9 cellular contexts compared by ENCODE assay signal in genomic region chrX:119502727-119503483, GRCh38. TPM values are rescaled to one million over a fixed set of nuclear protein-coding genes. Genes with fewer than 3 reads are reported as not detected.
DNase-seq lines count a peak whose midpoint lies in the region; ATAC-seq and TF ChIP-seq lines count a peak whose summit lies in the region.
"Had no signal": no experiment of that assay in that cellular context is flagged by ENCODE, and none has a peak within 500 bp of the region (broad histone marks: within the 10 kb centered on the region; RNA-seq: fewer than 3 reads in every experiment).

No MANE protein-coding gene starts in this region.

- peak overlapping the region; percentile 79 to 93 for H3K27ac ChIP-seq in thoracic aorta
- H3K27ac ChIP-seq: BLaER1 had no signal

- ATAC-seq in activated T-cell treated with anti-CD3 and anti-CD28 coated beads, Interleukin-2, amount 50 U/mL, for 72 hours (replicated peaks in 1 of 2), result peak; percentile 38 to 69
- ATAC-seq in thoracic aorta (ENCODE audit: insufficient number of reproducible peaks, low FRiP score, low read depth) (peak; percentile 41), GM21786 (IDR thresholded peaks at IDR 0.05; ENCODE audit: unreplicated experiment) (no peak), HG03469 (IDR thresholded peaks at IDR 0.05; ENCODE audit: unreplicated experiment) (no peak), HG03457 (IDR thresholded peaks at IDR 0.05; ENCODE audit: unreplicated experiment) (no peak)

- peaks cover 9% of the 10 kb centered on the region for H3K4me1 Mint-ChIP-seq in activated T-cell treated with anti-CD3 and anti-CD28 coated beads, Interleukin-2, amount 50 U/mL, for 72 hours (ENCODE audit: low read depth)
- H3K4me1 Mint-ChIP-seq in activated CD4-positive, alpha-beta T cell treated with anti-CD3 and anti-CD28 coated beads, Interleukin-2, amount 10 ng/mL, durations not matched to agents 24 days and 14 days, result peaks cover 4% of the 10 kb centered on the region

- H3K9me3 Mint-ChIP-seq in activated T-cell treated with anti-CD3 and anti-CD28 coated beads, Interleukin-2, amount 50 U/mL, for 72 hours, result no peaks in the 10 kb centered on the region
- no peaks in the 10 kb centered on the region for H3K9me3 Mint-ChIP-seq in activated CD4-positive, alpha-beta T cell treated with anti-CD3 and anti-CD28 coated beads, Interleukin-2, amount 10 ng/mL, durations not matched to agents 24 days and 14 days

- TF ChIP-seq CTCF in thoracic aorta (IDR thresholded peaks at IDR 0.05), result no peak

- no peaks in the 10 kb centered on the region for H3K27me3 Mint-ChIP-seq in activated T-cell treated with anti-CD3 and anti-CD28 coated beads, Interleukin-2, amount 50 U/mL, for 72 hours (ENCODE audit: low read depth)
- H3K27me3 Mint-ChIP-seq in activated CD4-positive, alpha-beta T cell treated with anti-CD3 and anti-CD28 coated beads, Interleukin-2, amount 10 ng/mL, durations not matched to agents 24 days and 14 days, result no peaks in the 10 kb centered on the region

- no peak for DNase-seq in activated T-cell treated with anti-CD3 and anti-CD28 coated beads, Interleukin-2, amount 50 U/mL, for 72 hours
- no peak for DNase-seq in activated T-cell treated with anti-CD3 and anti-CD28 coated beads, Interleukin-2, amount 50 U/mL, for 48 hours
- peak; percentile 64 for DNase-seq in activated CD4-positive, alpha-beta T cell treated with anti-CD3 and anti-CD28 coated beads, Interleukin-2, amount 10 ng/mL, durations not matched to agents 24 days and 14 days
- peak; percentile 38 for DNase-seq in foreskin melanocyte
- no peak for DNase-seq in thoracic aorta (ENCODE audit: low spot score)

- H3K4me3 ChIP-seq in thoracic aorta, result no peak overlapping the region
- H3K4me3 ChIP-seq: BLaER1 had no signal

- H3K4me3 Mint-ChIP-seq in activated T-cell treated with anti-CD3 and anti-CD28 coated beads, Interleukin-2, amount 50 U/mL, for 72 hours, result no peak overlapping the region
- H3K4me3 Mint-ChIP-seq in activated CD4-positive, alpha-beta T cell treated with anti-CD3 and anti-CD28 coated beads, Interleukin-2, amount 10 ng/mL, durations not matched to agents 24 days and 14 days, result peak overlapping the region; percentile 26

- H3K36me3 Mint-ChIP-seq in activated T-cell treated with anti-CD3 and anti-CD28 coated beads, Interleukin-2, amount 50 U/mL, for 72 hours (ENCODE audit: insufficient read depth in 2 of 2), result no peaks in the 10 kb centered on the region
- no peaks in the 10 kb centered on the region for H3K36me3 Mint-ChIP-seq in activated CD4-positive, alpha-beta T cell treated with anti-CD3 and anti-CD28 coated beads, Interleukin-2, amount 10 ng/mL, durations not matched to agents 24 days and 14 days (ENCODE audit: low read depth)

- H3K27ac Mint-ChIP-seq in activated T-cell treated with anti-CD3 and anti-CD28 coated beads, Interleukin-2, amount 50 U/mL, for 72 hours, result no peak overlapping the region
- H3K27ac Mint-ChIP-seq in activated CD4-positive, alpha-beta T cell treated with anti-CD3 and anti-CD28 coated beads, Interleukin-2, amount 10 ng/mL, durations not matched to agents 24 days and 14 days, result peak overlapping the region; percentile 63

- intact Hi-C loops in activated CD4-positive, alpha-beta T cell treated with anti-CD3 and anti-CD28 coated beads, Interleukin-2, amount 10 ng/mL, durations not matched to agents 24 days and 14 days (cut with micrococcal nuclease), result no loop called here

- H3K4me1 ChIP-seq in thoracic aorta (ENCODE audit: control insufficient read depth in 1 of 2, low read depth in 2 of 2), result peaks cover 4 to 21% of the 10 kb centered on the region in 2 donors
- H3K4me1 ChIP-seq: BLaER1 had no signal

- no peaks in the 10 kb centered on the region for H3K9me3 ChIP-seq in thoracic aorta
- H3K9me3 ChIP-seq: BLaER1 had no signal

- H3K36me3 ChIP-seq in thoracic aorta, result no peaks in the 10 kb centered on the region
- H3K36me3 ChIP-seq: BLaER1 had no signal

- H3K27me3 ChIP-seq in thoracic aorta (replicated peaks; ENCODE audit: insufficient read depth), result no peaks in the 10 kb centered on the region
- H3K27me3 ChIP-seq: BLaER1 had no signal

RNA-seq across cellular contexts. Expression of gene SLC25A5, which starts 34.7 kb away (rescaled TPM):
- total RNA-seq in activated T-cell treated with anti-CD3 and anti-CD28 coated beads, Interleukin-2, amount 50 U/mL, for 72 hours, result 100 to 1,000 TPM; 487 to 558 TPM
- 532 and 544 TPM in 2 replicates for total RNA-seq in activated CD4-positive, alpha-beta T cell treated with anti-CD3 and anti-CD28 coated beads, Interleukin-2, amount 10 ng/mL, durations not matched to agents 24 days and 14 days
- total RNA-seq in thoracic aorta, result 100 to 1,000 TPM; 102 to 123 TPM

Comparison
In these comparisons a context has a peak if more than half of its experiments do, and no peak if none do; other contexts are left out.
1. ATAC-seq: peak in activated T-cell treated with anti-CD3 and anti-CD28 coated beads, Interleukin-2, amount 50 U/mL, for 72 hours (2 of 2) and thoracic aorta (single experiment); none in GM21786 (single experiment), HG03469 (single experiment) and HG03457 (single experiment).
2. DNase-seq: peak in activated CD4-positive, alpha-beta T cell treated with anti-CD3 and anti-CD28 coated beads, Interleukin-2, amount 10 ng/mL, durations not matched to agents 24 days and 14 days (single experiment) and foreskin melanocyte (single experiment); none in activated T-cell treated with anti-CD3 and anti-CD28 coated beads, Interleukin-2, amount 50 U/mL, for 72 hours (0 of 2), activated T-cell treated with anti-CD3 and anti-CD28 coated beads, Interleukin-2, amount 50 U/mL, for 48 hours (0 of 2) and thoracic aorta (single experiment).